ENCODE assay signal across 19 cellular contexts in the genomic region with DNA sequence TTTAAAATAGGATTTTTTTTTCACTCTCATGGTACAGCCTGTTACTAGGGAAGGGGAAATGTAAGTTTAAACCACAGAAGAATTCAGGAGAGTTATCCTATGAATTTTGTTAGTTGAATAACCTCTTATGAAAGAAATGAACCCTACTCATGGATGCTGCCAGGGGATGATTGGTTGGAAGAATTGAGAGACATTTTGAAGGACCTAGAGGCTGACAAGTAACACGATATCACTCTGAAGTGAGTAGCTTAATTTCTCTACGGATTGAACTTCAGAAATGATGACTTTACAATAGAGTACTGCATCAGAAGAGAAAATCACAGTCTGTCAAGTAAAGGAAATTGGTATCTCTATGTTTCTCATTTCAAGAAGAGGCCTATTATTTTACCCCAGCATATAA.
A peak's percentile ranks its signal among the peaks of the same experiment; 100 is the strongest.
DNase-seq lines count a peak whose midpoint lies in the region; ATAC-seq and TF ChIP-seq lines count a peak whose summit lies in the region.
"Had no signal": no experiment of that assay in that cellular context is flagged by ENCODE, and none has a peak within 500 bp of the region (broad histone marks: within the 10 kb centered on the region; RNA-seq: fewer than 3 reads in every experiment).

No MANE protein-coding gene starts in this region.

- CTCF ChIA-PET in activated CD4-positive, alpha-beta T cell treated with anti-CD3 and anti-CD28 coated beads for 36 hours (lab: Charles Lee): no interaction called here

- no peaks in the 10 kb centered on the region for H3K27me3 Mint-ChIP-seq in activated CD4-positive, alpha-beta T cell treated with anti-CD3 and anti-CD28 coated beads for 36 hours

- H4K20me1 ChIP-seq in neural cell (ENCODE audit: insufficient read depth): no peaks in the 10 kb centered on the region

- no peak overlapping the region for H3K4me3 ChIP-seq in neural cell (ENCODE audit: low read length)
- no peak overlapping the region for H3K4me3 ChIP-seq in esophagus muscularis mucosa
- H3K4me3 ChIP-seq: SJCRH30 had no signal

- H3K27ac Mint-ChIP-seq in activated CD4-positive, alpha-beta T cell treated with anti-CD3 and anti-CD28 coated beads for 36 hours: no peak overlapping the region
- H3K27ac Mint-ChIP-seq: CD8-positive, alpha-beta T cell had no signal

- DNase-seq in NCI-H510A treated with DMSO at 0.1 percent for 48 hours (lab: John Stamatoyannopoulos, UW) (peak; percentile 23), NCI-H510A (lab: John Stamatoyannopoulos, UW) (no peak), dedifferentiated amniotic fluid mesenchymal stem cell (ENCODE audit: extremely low spot score) (peak; percentile 30), NCI-H748 (lab: John Stamatoyannopoulos, UW; ENCODE audit: unreplicated experiment) (no peak), esophagus muscularis mucosa (ENCODE audit: extremely low spot score) (no peak), DMS79 treated with DMSO at 0.1 percent for 48 hours (lab: John Stamatoyannopoulos, UW) (no peak)
- no peak for DNase-seq in activated CD4-positive, alpha-beta T cell treated with anti-CD3 and anti-CD28 coated beads for 36 hours
- DNase-seq: ACHN; C1 segment of cervical spinal cord; CD8-positive, alpha-beta T cell; GOT3; NCI-H1105 treated with DMSO at 0.1 percent for 48 hours; NCI-H1694; NCI-H2081; NCI-H82; SJCRH30 had no signal

- H3F3A ChIP-seq in neural cell (ENCODE audit: insufficient read depth, low read length, poor library complexity, severe bottlenecking): no peaks in the 10 kb centered on the region

- no peaks in the 10 kb centered on the region for H3K9me2 ChIP-seq in neural cell (ENCODE audit: insufficient read depth, low read length)

- peak overlapping the region; percentile 14 for H3K27ac ChIP-seq in neural cell (ENCODE audit: low read length)
- H3K27ac ChIP-seq in esophagus muscularis mucosa (replicated peaks in 1 of 4): no peak overlapping the region
- H3K27ac ChIP-seq: KMS-11, SJCRH30 had no signal

- TF ChIP-seq RAD21 in neural cell (conservative IDR thresholded peaks at IDR 0.05): peak; percentile 14

- ATAC-seq in activated CD4-positive, alpha-beta T cell treated with anti-CD3 and anti-CD28 coated beads for 36 hours: no peak
- ATAC-seq: CD8-positive, alpha-beta T cell; HCT116 had no signal

- no peaks in the 10 kb centered on the region for H3K36me3 Mint-ChIP-seq in activated CD4-positive, alpha-beta T cell treated with anti-CD3 and anti-CD28 coated beads for 36 hours (ENCODE audit: low read depth)
- H3K36me3 Mint-ChIP-seq: CD8-positive, alpha-beta T cell had no signal

- H3K9ac ChIP-seq in neural cell (ENCODE audit: low read length): no peak overlapping the region
- H3K9ac ChIP-seq: KMS-11 had no signal

- H3K36me3 ChIP-seq in neural cell (ENCODE audit: insufficient read depth, low read length) (no peaks in the 10 kb centered on the region), esophagus muscularis mucosa (no peaks in the 10 kb centered on the region)
- H3K36me3 ChIP-seq: SJCRH30 had no signal

- H2AFZ ChIP-seq in neural cell (ENCODE audit: low read depth, low read length): no peak overlapping the region

- peaks cover 8% of the 10 kb centered on the region for H3K9me3 Mint-ChIP-seq in activated CD4-positive, alpha-beta T cell treated with anti-CD3 and anti-CD28 coated beads for 36 hours (ENCODE audit: low read depth)

- POLR2A ChIA-PET in activated CD4-positive, alpha-beta T cell treated with anti-CD3 and anti-CD28 coated beads for 36 hours (lab: Charles Lee): no interaction called here

- H3K27me3 ChIP-seq in neural cell (ENCODE audit: insufficient read depth, low read depth, low read length): no peaks in the 10 kb centered on the region
- no peaks in the 10 kb centered on the region for H3K27me3 ChIP-seq in esophagus muscularis mucosa
- H3K27me3 ChIP-seq: SJCRH30 had no signal

- H3K4me1 ChIP-seq in esophagus muscularis mucosa: no peaks in the 10 kb centered on the region
- H3K4me1 ChIP-seq: SJCRH30 had no signal

- no peaks in the 10 kb centered on the region for H3K4me1 Mint-ChIP-seq in activated CD4-positive, alpha-beta T cell treated with anti-CD3 and anti-CD28 coated beads for 36 hours

- H3K9me3 ChIP-seq in neural cell (ENCODE audit: low read length) (no peaks in the 10 kb centered on the region), esophagus muscularis mucosa (no peaks in the 10 kb centered on the region)
- H3K9me3 ChIP-seq: SJCRH30 had no signal

- intact Hi-C loops in esophagus muscularis mucosa (cut with DNase I): no loop called here
- intact Hi-C loops in activated CD4-positive, alpha-beta T cell treated with anti-CD3 and anti-CD28 coated beads for 36 hours (cut with DNase I, micrococcal nuclease): no loop called here

- H3K79me2 ChIP-seq in neural cell (replicated peaks; ENCODE audit: insufficient read depth, low read length): no peaks in the 10 kb centered on the region

- 82% methylated on average over 2 of the region's 2 CpGs for WGBS in esophagus muscularis mucosa

- TF ChIP-seq POLR2A in esophagus muscularis mucosa (IDR thresholded peaks at IDR 0.05; ENCODE audit: low read depth): no peak

- H3K4me3 Mint-ChIP-seq in activated CD4-positive, alpha-beta T cell treated with anti-CD3 and anti-CD28 coated beads for 36 hours: no peak overlapping the region
- H3K4me3 Mint-ChIP-seq: CD8-positive, alpha-beta T cell had no signal

- peak; percentile 87 for TF ChIP-seq EP300 in neural cell (conservative IDR thresholded peaks at IDR 0.05; ENCODE audit: poor library complexity, severe bottlenecking)
- TF ChIP-seq EP300 in esophagus muscularis mucosa (IDR thresholded peaks at IDR 0.05): no peak

- no peak overlapping the region for H3K4me2 ChIP-seq in neural cell (ENCODE audit: low read length)
- H3K4me2 ChIP-seq: KMS-11 had no signal

- TF ChIP-seq CTCF in neural cell (IDR thresholded peaks at IDR 0.05; ENCODE audit: poor library complexity, severe bottlenecking) (no peak), esophagus muscularis mucosa (IDR thresholded peaks at IDR 0.05) (no peak)

TF ChIP-seq in neural cell, 6 proteins besides CTCF, POLR2A, EP300 and RAD21:
- TF ChIP-seq TAF1 (IDR thresholded peaks at IDR 0.05; ENCODE audit: low read depth) (no peak), POLR2AphosphoS5 (IDR thresholded peaks at IDR 0.05) (peak; percentile 22)

Comparison
In these comparisons a context has a peak if more than half of its experiments do, and no peak if none do; other contexts are left out.
1. DNase-seq: peak in NCI-H510A treated with DMSO at 0.1 percent for 48 hours (single experiment) and dedifferentiated amniotic fluid mesenchymal stem cell (single experiment); none in NCI-H510A (single experiment), NCI-H748 (single experiment), esophagus muscularis mucosa (single experiment), activated CD4-positive, alpha-beta T cell treated with anti-CD3 and anti-CD28 coated beads for 36 hours (single experiment) and DMS79 treated with DMSO at 0.1 percent for 48 hours (single experiment).